Comparison of ENCODE assay signal across 1 cellular context in genomic region chr4:1285790-1286553, GRCh38.
TF ChIP-seq lines count a peak whose summit lies in the region.

No MANE protein-coding gene starts in this region.

TF ChIP-seq in HepG2, 621 proteins besides CTCF, POLR2A, EP300 and RAD21 (continued from another document):
- TF ChIP-seq, protein P1, sequence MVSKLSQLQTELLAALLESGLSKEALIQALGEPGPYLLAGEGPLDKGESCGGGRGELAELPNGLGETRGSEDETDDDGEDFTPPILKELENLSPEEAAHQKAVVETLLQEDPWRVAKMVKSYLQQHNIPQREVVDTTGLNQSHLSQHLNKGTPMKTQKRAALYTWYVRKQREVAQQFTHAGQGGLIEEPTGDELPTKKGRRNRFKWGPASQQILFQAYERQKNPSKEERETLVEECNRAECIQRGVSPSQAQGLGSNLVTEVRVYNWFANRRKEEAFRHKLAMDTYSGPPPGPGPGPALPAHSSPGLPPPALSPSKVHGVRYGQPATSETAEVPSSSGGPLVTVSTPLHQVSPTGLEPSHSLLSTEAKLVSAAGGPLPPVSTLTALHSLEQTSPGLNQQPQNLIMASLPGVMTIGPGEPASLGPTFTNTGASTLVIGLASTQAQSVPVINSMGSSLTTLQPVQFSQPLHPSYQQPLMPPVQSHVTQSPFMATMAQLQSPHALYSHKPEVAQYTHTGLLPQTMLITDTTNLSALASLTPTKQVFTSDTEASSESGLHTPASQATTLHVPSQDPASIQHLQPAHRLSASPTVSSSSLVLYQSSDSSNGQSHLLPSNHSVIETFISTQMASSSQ (IDR thresholded peaks at IDR 0.05; ENCODE audit: low read depth): no peak
- TF ChIP-seq, protein P1 (CRISPR knock-in tag; IDR thresholded peaks at IDR 0.05; ENCODE audit: borderline replicate concordance): no peak
- TF ChIP-seq NBN (conservative IDR thresholded peaks at IDR 0.05) (no peak), ZNF10 (CRISPR knock-in tag; IDR thresholded peaks at IDR 0.05; ENCODE audit: borderline replicate concordance, low read depth) (no peak), FOXJ3 (CRISPR knock-in tag; IDR thresholded peaks at IDR 0.05; ENCODE audit: borderline replicate concordance) (no peak), MAFK (conservative IDR thresholded peaks at IDR 0.05 in 1 of 2, IDR thresholded peaks at IDR 0.05 in 1 of 2; ENCODE audit: low read length in 2 of 2) (no peak), ZNF850 (CRISPR knock-in tag; conservative IDR thresholded peaks at IDR 0.05) (no peak), CBX5 (CRISPR knock-in tag; IDR thresholded peaks at IDR 0.05; ENCODE audit: borderline replicate concordance) (0 out of 2 replicates have a peak, but pooled peaks have one; percentile 27), SKI (IDR thresholded peaks at IDR 0.05; ENCODE audit: partially characterized antibody) (no peak), FOXA1 (IDR thresholded peaks at IDR 0.05) (no peak), FOXA1 (CRISPR knock-in tag; IDR thresholded peaks at IDR 0.05) (no peak), ZNF724P (CRISPR knock-in tag; IDR thresholded peaks at IDR 0.05; ENCODE audit: borderline replicate concordance) (no peak), DPF2 (CRISPR knock-in tag; IDR thresholded peaks at IDR 0.05; ENCODE audit: borderline replicate concordance, low read depth) (no peak), ZFY (CRISPR knock-in tag; IDR thresholded peaks at IDR 0.05) (no peak), SKIL (CRISPR knock-in tag; IDR thresholded peaks at IDR 0.05; ENCODE audit: borderline replicate concordance) (no peak), SIN3B (IDR thresholded peaks at IDR 0.05; ENCODE audit: low read length) (no peak), ZNF629 (CRISPR knock-in tag; conservative IDR thresholded peaks at IDR 0.05) (no peak), HOXA3 (CRISPR knock-in tag; IDR thresholded peaks at IDR 0.05) (no peak), TBX2 (CRISPR knock-in tag; IDR thresholded peaks at IDR 0.05; ENCODE audit: borderline replicate concordance) (no peak), KDM1A (CRISPR knock-in tag; IDR thresholded peaks at IDR 0.05) (no peak), ZBTB38 (CRISPR knock-in tag; IDR thresholded peaks at IDR 0.05) (0 out of 2 replicates have a peak, but pooled peaks have one; percentile 28), YY1 (IDR thresholded peaks at IDR 0.05; ENCODE audit: insufficient read depth, insufficient replicate concordance, low read depth, low read length) (no peak), ZFP36 (IDR thresholded peaks at IDR 0.05; ENCODE audit: borderline replicate concordance, low read depth, low read length, partially characterized antibody) (peak; percentile 27), NRL (CRISPR knock-in tag; IDR thresholded peaks at IDR 0.05; ENCODE audit: borderline replicate concordance) (no peak), TEAD3 (CRISPR knock-in tag; optimal IDR thresholded peaks at IDR 0.05; ENCODE audit: borderline replicate concordance) (peak; percentile 41)
- TF ChIP-seq, protein P2, sequence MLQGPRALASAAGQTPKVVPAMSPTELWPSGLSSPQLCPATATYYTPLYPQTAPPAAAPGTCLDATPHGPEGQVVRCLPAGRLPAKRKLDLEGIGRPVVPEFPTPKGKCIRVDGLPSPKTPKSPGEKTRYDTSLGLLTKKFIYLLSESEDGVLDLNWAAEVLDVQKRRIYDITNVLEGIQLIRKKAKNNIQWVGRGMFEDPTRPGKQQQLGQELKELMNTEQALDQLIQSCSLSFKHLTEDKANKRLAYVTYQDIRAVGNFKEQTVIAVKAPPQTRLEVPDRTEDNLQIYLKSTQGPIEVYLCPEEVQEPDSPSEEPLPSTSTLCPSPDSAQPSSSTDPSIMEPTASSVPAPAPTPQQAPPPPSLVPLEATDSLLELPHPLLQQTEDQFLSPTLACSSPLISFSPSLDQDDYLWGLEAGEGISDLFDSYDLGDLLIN (CRISPR knock-in tag; IDR thresholded peaks at IDR 0.05; ENCODE audit: borderline replicate concordance): no peak
